In genomic region chr7:135257790-135258189, GRCh38 we compare ENCODE assay signal across 27 cellular contexts. TPM values are rescaled to one million over a fixed set of nuclear protein-coding genes. Genes with fewer than 3 reads are reported as not detected.
DNase-seq lines count a peak whose midpoint lies in the region; ATAC-seq, FAIRE-seq and TF ChIP-seq lines count a peak whose summit lies in the region.
"Had no signal": no experiment of that assay in that cellular context is flagged by ENCODE, and none has a peak within 500 bp of the region (broad histone marks: within the 10 kb centered on the region; RNA-seq: fewer than 3 reads in every experiment).

No MANE protein-coding gene starts in this region.

- intact Hi-C loops in HepG2 (cut with micrococcal nuclease; ENCODE audit: unreplicated experiment) (no loop called here), left cardiac atrium (cut with DNase I) (no loop called here)

- no peaks in the 10 kb centered on the region for H3K36me3 ChIP-seq in HEK293 (ENCODE audit: control insufficient read depth in 2 of 2, insufficient read depth in 1 of 2, low read length in 2 of 2)
- no peaks in the 10 kb centered on the region; a peak in 1 of 5 replicates for H3K36me3 ChIP-seq in HepG2 (replicated peaks in 1 of 2; ENCODE audit: control insufficient read depth in 1 of 2, insufficient read depth in 2 of 2, low read length in 2 of 2)

- no peak for FAIRE-seq in A549 (lab: Jason Lieb, UNC)
- peak; percentile 37 for FAIRE-seq in HepG2 (lab: Jason Lieb, UNC)
- FAIRE-seq: D721Med, GM12878, GM19239, H54, HTR-8/SVneo had no signal

- no peaks in the 10 kb centered on the region for H4K20me1 ChIP-seq in HepG2 (ENCODE audit: insufficient read depth, low read length)

- peaks cover 0 to 7% of the 10 kb centered on the region in 2 experiments; a peak in 4 of 5 replicates for H3K27me3 ChIP-seq in HepG2 (ENCODE audit: control insufficient read depth in 1 of 2, insufficient read depth in 2 of 2, low read length in 2 of 2)

- H3K9me3 ChIP-seq in A549 (no peaks in the 10 kb centered on the region), HEK293 (ENCODE audit: control insufficient read depth, insufficient read depth, low read depth, low read length) (no peaks in the 10 kb centered on the region), HepG2 (ENCODE audit: low read length) (no peaks in the 10 kb centered on the region)
- H3K9me3 ChIP-seq: Caco-2 had no signal

- no peak for DNase-seq in A549 (ENCODE audit: low read depth in 1 of 2, low spot score in 1 of 2)
- peak; percentile 83 for DNase-seq in brain pericyte (ENCODE audit: low read depth, low spot score)
- DNase-seq in HepG2 (ENCODE audit: low spot score), result peak; percentile 79
- DNase-seq in ACHN, result no peak
- no peak for DNase-seq in iPS-NIHi7 (ENCODE audit: extremely low spot score)
- DNase-seq in left cardiac atrium, result no peak
- no peak for DNase-seq in chondrocyte (ENCODE audit: low spot score)
- DNase-seq: AML-193; Caco-2; CD4-positive, alpha-beta T cell; DMS153; DND-41; EL; KBM-7 had no signal

- TF ChIP-seq CTCF in A549 (IDR thresholded peaks at IDR 0.05) (no peak), HEK293 (tag by site-specific recombination; IDR thresholded peaks at IDR 0.05) (no peak), HepG2 (CRISPR knock-in tag; IDR thresholded peaks at IDR 0.05) (no peak), chondrocyte (IDR thresholded peaks at IDR 0.05) (no peak)

- peaks cover 2% of the 10 kb centered on the region for H3K36me3 Mint-ChIP-seq in chondrocyte (ENCODE audit: low read depth)

- H3K27ac Mint-ChIP-seq in chondrocyte (ENCODE audit: unreplicated experiment), result no peak overlapping the region
- H3K27ac Mint-ChIP-seq: CD4-positive, alpha-beta T cell; GM23338 had no signal

- H3K27ac ChIP-seq in A549, result no peak overlapping the region
- H3K27ac ChIP-seq in HEK293 (ENCODE audit: extremely low read depth, low read depth, low read length), result no peak overlapping the region
- H3K27ac ChIP-seq in HepG2 (ENCODE audit: extremely low read length, insufficient read depth, low read length), result no peak overlapping the region
- H3K27ac ChIP-seq: C4-2B had no signal

- H3K27me3 Mint-ChIP-seq in chondrocyte (ENCODE audit: low read depth), result no peaks in the 10 kb centered on the region

- CTCF ChIA-PET in A549 (lab: Yijun Ruan, JAX) (no interaction called here), HEK293 (lab: Yijun Ruan, JAX) (no interaction called here), HepG2 (lab: Yijun Ruan, JAX; ENCODE audit: low intra/inter-chr PET ratio, low total read pairs) (no interaction called here)

- in situ Hi-C loops in HepG2 (cut with HindIII; ENCODE audit: extremely low pct_ligation_motif_present, low pct_unique_long_range_greater_than_20kb), result no loop called here
- in situ Hi-C loops in ACHN (cut with HindIII; ENCODE audit: low pct_ligation_motif_present, low pct_unique_long_range_greater_than_20kb, low sequenced_read_pairs), result no loop called here

- POLR2A ChIA-PET in A549 (lab: Yijun Ruan, JAX), result no interaction called here
- POLR2A ChIA-PET in HEK293 (lab: Yijun Ruan, JAX), result no interaction called here
- POLR2A ChIA-PET in HepG2 (lab: Yijun Ruan, JAX), result interaction anchor here (0.9 kb wide), 1 partner anchor 47 kb away, joined by 3 read pairs; the partner anchor contains the start of gene WDR91

- H3K79me2 ChIP-seq in HepG2 (ENCODE audit: insufficient read depth, low read length), result no peaks in the 10 kb centered on the region

- TF ChIP-seq EP300 in A549 (IDR thresholded peaks at IDR 0.05) (no peak), HepG2 (IDR thresholded peaks at IDR 0.05; ENCODE audit: low read depth in 2 of 2, low read length in 2 of 2) (peak in 1 of 2 experiments; percentile 38; a peak in 2 of 4 replicates), HepG2 (CRISPR knock-in tag; IDR thresholded peaks at IDR 0.05; ENCODE audit: borderline replicate concordance) (no peak)

- no peak overlapping the region for H3K4me3 Mint-ChIP-seq in chondrocyte (ENCODE audit: unreplicated experiment)
- H3K4me3 Mint-ChIP-seq: CD4-positive, alpha-beta T cell; GM23338; IgD-negative memory B cell had no signal

- no TSS peak for BruUV-seq in HepG2 (replicated peaks; lab: Mats Ljungman, UMichigan)

- no peak for TF ChIP-seq POLR2A in A549 (IDR thresholded peaks at IDR 0.05; ENCODE audit: low read length)
- TF ChIP-seq POLR2A in HepG2 (IDR thresholded peaks at IDR 0.05; ENCODE audit: insufficient read depth in 1 of 2, low read depth in 2 of 2, low read length in 2 of 2), result no peak

- H3K4me2 ChIP-seq in A549, result peak overlapping the region; percentile 16; the same call in 2 of the 3 replicates
- H3K4me2 ChIP-seq in HepG2 (ENCODE audit: low read depth, low read length), result peak overlapping the region; percentile 40
- H3K4me2 ChIP-seq: GM23338 had no signal

- no peak overlapping the region for H3K4me3 ChIP-seq in A549
- H3K4me3 ChIP-seq in HEK293 (ENCODE audit: low read depth, low read length), result no peak overlapping the region
- no peak overlapping the region; a peak in 1 of 6 replicates for H3K4me3 ChIP-seq in HepG2 (replicated peaks in 1 of 3; ENCODE audit: insufficient read depth in 1 of 3, low read depth in 2 of 3, low read length in 3 of 3)
- H3K4me3 ChIP-seq: GM12878, GM23338 had no signal

- peaks cover 39% of the 10 kb centered on the region for H3K4me1 Mint-ChIP-seq in chondrocyte (ENCODE audit: low read depth)
- H3K4me1 Mint-ChIP-seq: IgD-negative memory B cell had no signal

- H2AFZ ChIP-seq in HepG2 (ENCODE audit: low read length), result no peak overlapping the region
- H2AFZ ChIP-seq: GM23338 had no signal

- 15% methylated on average over 4 of the region's 4 CpGs for WGBS in A549 (ENCODE audit: missing lambda C conversion rate)
- WGBS in HepG2 (ENCODE audit: low lambda C conversion rate), result 0% methylated on average over 4 of the region's 4 CpGs

- no peak overlapping the region for H3K9ac ChIP-seq in HepG2 (ENCODE audit: insufficient read depth, low read depth, low read length)

- no peaks in the 10 kb centered on the region for H3K9me3 Mint-ChIP-seq in chondrocyte (ENCODE audit: low read depth)
- H3K9me3 Mint-ChIP-seq: CD4-positive, alpha-beta T cell had no signal

- ATAC-seq in A549 (no peak; a peak in 1 of 6 replicates), HepG2 (peak; percentile 72), left cardiac atrium (no peak)
- ATAC-seq: GM12878, GM23338, HCT116 had no signal

- no peak for TF ChIP-seq RAD21 in A549 (conservative IDR thresholded peaks at IDR 0.05 in 1 of 2, IDR thresholded peaks at IDR 0.05 in 1 of 2)
- TF ChIP-seq RAD21 in HepG2 (CRISPR knock-in tag; IDR thresholded peaks at IDR 0.05), result no peak

- H3K4me1 ChIP-seq in A549 (peaks cover 28% of the 10 kb centered on the region), HEK293 (ENCODE audit: control insufficient read depth, insufficient read depth, low read length) (peaks cover 7% of the 10 kb centered on the region), HepG2 (ENCODE audit: insufficient read depth, low read length) (peaks cover 80% of the 10 kb centered on the region)

RNA-seq across cellular contexts. Expression of gene STRA8, which starts 24.2 kb away (rescaled TPM):
- polyA plus RNA-seq in A549 (2011; rRNA removed), result not detected in 2 replicates
- polyA plus RNA-seq in A549 (2012; cell fraction: cytosol; rRNA removed), result not detected in 2 replicates
- 0.10 TPM in 1 of 2 replicates, not detected in the other for polyA plus RNA-seq in A549 (2012; cell fraction: nucleus; rRNA removed)
- not detected in 3 replicates for polyA plus RNA-seq in A549 (2017; fragmentation: RNase III; extraction: RNeasy Plus Mini Kit Qiagen cat#74134 plus additional on column Dnase treatment)
- not detected in 2 replicates for polyA minus RNA-seq in A549 (2011; rRNA and poly(A)+ RNA removed)
- total RNA-seq in HepG2 (2016; rRNA removed; fragmentation: Illumina TruSeq; extraction: Trizol), result not detected in 2 replicates
- total RNA-seq in HepG2 (2016; cell fraction: cytosol; rRNA removed; fragmentation: Illumina TruSeq; extraction: Trizol; ENCODE audit: low read depth), result not detected in 2 replicates
- not detected in 2 replicates for total RNA-seq in HepG2 (2016; cell fraction: insoluble cytoplasmic fraction; rRNA removed; fragmentation: Illumina TruSeq; extraction: Trizol)
- total RNA-seq in HepG2 (2016; cell fraction: membrane; rRNA removed; fragmentation: Illumina TruSeq; extraction: Trizol), result not detected in 2 replicates
- total RNA-seq in HepG2 (2016; cell fraction: nucleus; rRNA removed; fragmentation: Illumina TruSeq; extraction: Trizol), result not detected in 2 replicates
- polyA plus RNA-seq in HepG2 (2011; rRNA removed), result 0.20 TPM in 1 of 2 replicates, not detected in the other
- not detected in 2 replicates for polyA plus RNA-seq in HepG2 (2011; cell fraction: cytosol; rRNA removed)
- 0.18 and 0.38 TPM in 2 replicates for polyA plus RNA-seq in HepG2 (2011; cell fraction: nucleus; rRNA removed)
- polyA plus RNA-seq in HepG2 (2012), result not detected in 2 replicates
- polyA plus RNA-seq in HepG2 (2016; cell fraction: cytosol; fragmentation: Illumina TruSeq; extraction: Trizol; ENCODE audit: low read depth), result not detected in 2 replicates
- not detected in 2 replicates for polyA plus RNA-seq in HepG2 (2016; cell fraction: insoluble cytoplasmic fraction; fragmentation: Illumina TruSeq; extraction: Trizol; ENCODE audit: low read depth)
- not detected in 2 replicates for polyA plus RNA-seq in HepG2 (2016; cell fraction: membrane; fragmentation: Illumina TruSeq; extraction: Trizol; ENCODE audit: low read depth)
- not detected in 2 replicates for polyA plus RNA-seq in HepG2 (2016; cell fraction: nucleus; fragmentation: Illumina TruSeq; extraction: Trizol; ENCODE audit: insufficient read depth, low read depth)
- not detected in 2 replicates for polyA minus RNA-seq in HepG2 (2011; rRNA and poly(A)+ RNA removed; ENCODE audit: low replicate concordance)
- polyA minus RNA-seq in HepG2 (2011; cell fraction: cytosol; rRNA and poly(A)+ RNA removed), result not detected in 2 replicates
- polyA minus RNA-seq in HepG2 (2011; cell fraction: nucleus; rRNA and poly(A)+ RNA removed), result not detected in 2 replicates
- total RNA-seq in left cardiac atrium, result not detected
- not detected in 3 replicates for total RNA-seq in chondrocyte
- total RNA-seq: A172; Caco-2; CD4-positive, alpha-beta T cell; G401; GM12878; GM23338 had no signal
- polyA plus RNA-seq: BJ, GM23338, IgD-negative memory B cell had no signal

RNA-seq across cellular contexts. Expression of gene WDR91, which starts 46.5 kb away (rescaled TPM):
- polyA plus RNA-seq in A549 (2011; rRNA removed), result 5.3 and 7.4 TPM in 2 replicates
- 7.2 and 9.6 TPM in 2 replicates for polyA plus RNA-seq in A549 (2012; cell fraction: cytosol; rRNA removed)
- 25.7 and 29.1 TPM in 2 replicates for polyA plus RNA-seq in A549 (2012; cell fraction: nucleus; rRNA removed)
- polyA plus RNA-seq in A549 (2017; fragmentation: RNase III; extraction: RNeasy Plus Mini Kit Qiagen cat#74134 plus additional on column Dnase treatment), result 4.6 to 5.5 TPM (median 5.1 TPM) in 3 replicates
- 8.5 and 11.2 TPM in 2 replicates for polyA minus RNA-seq in A549 (2011; rRNA and poly(A)+ RNA removed)
- 10.0 and 12.1 TPM in 2 replicates for total RNA-seq in HepG2 (2016; rRNA removed; fragmentation: Illumina TruSeq; extraction: Trizol)
- 1.1 and 1.8 TPM in 2 replicates for total RNA-seq in HepG2 (2016; cell fraction: cytosol; rRNA removed; fragmentation: Illumina TruSeq; extraction: Trizol; ENCODE audit: low read depth)
- 9.2 and 12.1 TPM in 2 replicates for total RNA-seq in HepG2 (2016; cell fraction: insoluble cytoplasmic fraction; rRNA removed; fragmentation: Illumina TruSeq; extraction: Trizol)
- 1.5 and 2.3 TPM in 2 replicates for total RNA-seq in HepG2 (2016; cell fraction: membrane; rRNA removed; fragmentation: Illumina TruSeq; extraction: Trizol)
- 11.3 and 14.5 TPM in 2 replicates for total RNA-seq in HepG2 (2016; cell fraction: nucleus; rRNA removed; fragmentation: Illumina TruSeq; extraction: Trizol)
- 11.6 and 13.7 TPM in 2 replicates for polyA plus RNA-seq in HepG2 (2011; rRNA removed)
- 7.2 and 8.6 TPM in 2 replicates for polyA plus RNA-seq in HepG2 (2011; cell fraction: cytosol; rRNA removed)
- 43.9 and 51.3 TPM in 2 replicates for polyA plus RNA-seq in HepG2 (2011; cell fraction: nucleus; rRNA removed)
- polyA plus RNA-seq in HepG2 (2012), result 5.7 and 6.1 TPM in 2 replicates
- polyA plus RNA-seq in HepG2 (2016; cell fraction: cytosol; fragmentation: Illumina TruSeq; extraction: Trizol; ENCODE audit: low read depth), result 0.26 and 0.31 TPM in 2 replicates
- 10.7 and 11.4 TPM in 2 replicates for polyA plus RNA-seq in HepG2 (2016; cell fraction: insoluble cytoplasmic fraction; fragmentation: Illumina TruSeq; extraction: Trizol; ENCODE audit: low read depth)
- 0.56 and 0.65 TPM in 2 replicates for polyA plus RNA-seq in HepG2 (2016; cell fraction: membrane; fragmentation: Illumina TruSeq; extraction: Trizol; ENCODE audit: low read depth)
- 21.1 and 22.2 TPM in 2 replicates for polyA plus RNA-seq in HepG2 (2016; cell fraction: nucleus; fragmentation: Illumina TruSeq; extraction: Trizol; ENCODE audit: insufficient read depth, low read depth)
- 8.2 and 19.7 TPM in 2 replicates for polyA minus RNA-seq in HepG2 (2011; rRNA and poly(A)+ RNA removed; ENCODE audit: low replicate concordance)
- 5.3 and 8.8 TPM in 2 replicates for polyA minus RNA-seq in HepG2 (2011; cell fraction: cytosol; rRNA and poly(A)+ RNA removed)
- polyA minus RNA-seq in HepG2 (2011; cell fraction: nucleus; rRNA and poly(A)+ RNA removed), result 12.6 and 17.4 TPM in 2 replicates
- total RNA-seq in left cardiac atrium, result 1 to 10 TPM; 8.2 to 8.7 TPM
- 9.5 to 16.1 TPM (median 10.6 TPM) in 3 replicates for total RNA-seq in chondrocyte

Comparison
In these comparisons a context has a peak if more than half of its experiments do, and no peak if none do; other contexts are left out.
1. DNase-seq: peak in brain pericyte (single experiment) and HepG2 (single experiment); none in A549 (0 of 2), ACHN (single experiment), iPS-NIHi7 (single experiment), left cardiac atrium (single experiment) and chondrocyte (single experiment).